Comparison of ENCODE assay signal across 33 cellular contexts in the genomic region with DNA sequence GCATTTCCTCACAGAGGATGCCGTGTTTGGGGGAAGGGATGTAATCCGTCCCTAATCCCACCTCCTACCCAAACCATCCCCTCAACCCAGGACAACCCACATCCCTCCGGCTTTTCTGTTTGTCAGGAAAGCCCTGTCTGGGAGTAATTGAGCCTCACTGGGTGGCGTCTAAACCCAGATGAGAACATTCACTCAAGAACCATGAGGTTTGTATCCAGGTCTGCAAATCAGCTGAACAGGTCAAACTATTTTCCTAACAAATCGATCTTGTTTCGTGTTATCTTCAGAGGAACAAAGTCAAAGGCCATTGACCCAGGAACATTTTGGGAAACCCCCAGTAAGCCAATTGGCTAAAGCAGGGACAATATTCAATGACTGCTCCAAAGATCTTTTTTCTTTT. TPM values are rescaled to one million over a fixed set of nuclear protein-coding genes. Genes with fewer than 3 reads are reported as not detected.
A peak's percentile ranks its signal among the peaks of the same experiment; 100 is the strongest.
DNase-seq lines count a peak whose midpoint lies in the region; TF ChIP-seq lines count a peak whose summit lies in the region.
"Had no signal": no experiment of that assay in that cellular context is flagged by ENCODE, and none has a peak within 500 bp of the region (broad histone marks: within the 10 kb centered on the region; RNA-seq: fewer than 3 reads in every experiment).

No MANE protein-coding gene starts in this region.

- DNase-seq in NCI-H82 treated with DMSO at 0.1 percent for 48 hours (lab: John Stamatoyannopoulos, UW; ENCODE audit: unreplicated experiment): peak; percentile 11
- DNase-seq in hepatocyte (ENCODE audit: low spot score): no peak
- no peak for DNase-seq in vagina (ENCODE audit: extremely low spot score in 2 of 2)
- no peak for DNase-seq in esophagus muscularis mucosa (ENCODE audit: extremely low spot score)
- no peak for DNase-seq in activated CD4-positive, alpha-beta T cell treated with anti-CD3 and anti-CD28 coated beads, Interleukin-2, amount 50 U/mL, for 4 hours
- no peak for DNase-seq in posterior vena cava (ENCODE audit: low spot score)
- DNase-seq: activated CD4-positive, alpha-beta T cell treated with anti-CD3 and anti-CD28 coated beads, Interleukin-2, amount 50 U/mL, for 1 hour; activated CD8-positive, alpha-beta memory T cell treated with anti-CD3 and anti-CD28 coated beads, Interleukin-2, amount 50 U/mL, for 48 hours; activated naive CD4-positive, alpha-beta T cell treated with anti-CD3 and anti-CD28 coated beads, Interleukin-2, amount 50 U/mL, for 16 hours; amygdala; DMS79 treated with DMSO at 0.1 percent for 48 hours; effector memory CD4-positive, alpha-beta T cell; erythroblast; left colon; mesendoderm; naive B cell; NCI-H1092; NCI-H187; NCI-H2171; NCI-H510A treated with DMSO at 0.1 percent for 48 hours; NK-92 treated with Interleukin-12 subunit alpha and Interleukin-12 subunit beta, amount 100 ng/mL, for 24 hours; retina; SHP77; stimulated activated CD4-positive, alpha-beta T cell treated with anti-CD3 and anti-CD28 coated beads, Interleukin-12 subunit alpha, Interleukin-12 subunit beta, amount 100 ng/mL, for 4 hours; stimulated activated CD4-positive, alpha-beta T cell treated with anti-CD3 and anti-CD28 coated beads, Interleukin-4, amount 100 ng/mL, for 1 hour; SW 1271; T1000; upper lobe of right lung had no signal

- intact Hi-C loops in vagina (cut with DNase I): no loop called here
- intact Hi-C loops in esophagus muscularis mucosa (cut with DNase I): no loop called here
- intact Hi-C loops in posterior vena cava (cut with DNase I): no loop called here

- H3K36me3 ChIP-seq in hepatocyte (replicated peaks; ENCODE audit: insufficient read depth, low read depth) (no peaks in the 10 kb centered on the region), vagina (no peaks in the 10 kb centered on the region), esophagus muscularis mucosa (no peaks in the 10 kb centered on the region)
- H3K36me3 ChIP-seq: breast epithelium, upper lobe of right lung had no signal

- no peaks in the 10 kb centered on the region for H3K27me3 Mint-ChIP-seq in nephron (ENCODE audit: low read depth)
- H3K27me3 Mint-ChIP-seq: activated T-helper 17 cell treated with anti-CD3 and anti-CD28 coated beads, Interleukin-2, amount 50 U/mL, for 72 hours had no signal

- no peaks in the 10 kb centered on the region for H3K4me1 ChIP-seq in hepatocyte (ENCODE audit: insufficient read depth)
- H3K4me1 ChIP-seq in vagina: peaks cover 8% of the 10 kb centered on the region
- peaks cover 0 to 15% (median 10%) of the 10 kb centered on the region in 4 donors for H3K4me1 ChIP-seq in esophagus muscularis mucosa
- H3K4me1 ChIP-seq: breast epithelium, upper lobe of right lung had no signal

- H2AFZ ChIP-seq in hepatocyte: no peak overlapping the region

- no peaks in the 10 kb centered on the region for H3K9me2 ChIP-seq in hepatocyte (replicated peaks; ENCODE audit: insufficient read depth)

- peak overlapping the region; percentile 85 to 91 (median 87) for H3K27ac Mint-ChIP-seq in nephron
- H3K27ac Mint-ChIP-seq: activated T-helper 17 cell treated with anti-CD3 and anti-CD28 coated beads, Interleukin-2, amount 50 U/mL, for 72 hours; IgD-negative memory B cell; naive B cell had no signal

- H3K4me3 ChIP-seq in hepatocyte (no peak overlapping the region), vagina (no peak overlapping the region), esophagus muscularis mucosa (no peak overlapping the region)
- H3K4me3 ChIP-seq: upper lobe of right lung had no signal

- H3K27ac ChIP-seq in hepatocyte (peak overlapping the region; percentile 22), vagina (peak overlapping the region; percentile 73), esophagus muscularis mucosa (replicated peaks in 1 of 4) (no peak overlapping the region)
- H3K27ac ChIP-seq: C4-2B, upper lobe of right lung had no signal

- H3K4me2 ChIP-seq in hepatocyte: no peak overlapping the region

- H3K79me2 ChIP-seq in hepatocyte: no peaks in the 10 kb centered on the region

- H3K9me3 Mint-ChIP-seq in nephron: peaks cover 4% of the 10 kb centered on the region
- H3K9me3 Mint-ChIP-seq: activated T-helper 17 cell treated with anti-CD3 and anti-CD28 coated beads, Interleukin-2, amount 50 U/mL, for 72 hours had no signal

- no peak overlapping the region for H3K4me3 Mint-ChIP-seq in nephron
- H3K4me3 Mint-ChIP-seq: activated T-helper 17 cell treated with anti-CD3 and anti-CD28 coated beads, Interleukin-2, amount 50 U/mL, for 72 hours; IgD-negative memory B cell; naive B cell had no signal

- TF ChIP-seq EP300 in esophagus muscularis mucosa (IDR thresholded peaks at IDR 0.05): no peak

- H3K4me1 Mint-ChIP-seq in nephron: peaks cover 11% of the 10 kb centered on the region
- H3K4me1 Mint-ChIP-seq: activated T-helper 17 cell treated with anti-CD3 and anti-CD28 coated beads, Interleukin-2, amount 50 U/mL, for 72 hours had no signal

- WGBS in hepatocyte (ENCODE audit: low lambda C conversion rate, missing lambda C conversion rate): 70% methylated on average over 6 of the region's 6 CpGs
- 80% methylated on average over 6 of the region's 6 CpGs for WGBS in esophagus muscularis mucosa

- no peak for TF ChIP-seq POLR2A in vagina (IDR thresholded peaks at IDR 0.05)
- TF ChIP-seq POLR2A in esophagus muscularis mucosa (IDR thresholded peaks at IDR 0.05; ENCODE audit: low read depth): no peak

- H3K27me3 ChIP-seq in hepatocyte (no peaks in the 10 kb centered on the region), vagina (no peaks in the 10 kb centered on the region), esophagus muscularis mucosa (no peaks in the 10 kb centered on the region)
- H3K27me3 ChIP-seq: breast epithelium, upper lobe of right lung had no signal

- no peaks in the 10 kb centered on the region for H4K20me1 ChIP-seq in hepatocyte (ENCODE audit: insufficient read depth, poor library complexity, severe bottlenecking)

- H3K9me3 ChIP-seq in hepatocyte (ENCODE audit: low read depth) (no peaks in the 10 kb centered on the region), vagina (no peaks in the 10 kb centered on the region), esophagus muscularis mucosa (no peaks in the 10 kb centered on the region)
- H3K9me3 ChIP-seq: breast epithelium, upper lobe of right lung had no signal

- TF ChIP-seq CTCF in hepatocyte (IDR thresholded peaks at IDR 0.05; ENCODE audit: poor library complexity) (no peak), nephron (IDR thresholded peaks at IDR 0.05; ENCODE audit: unreplicated experiment in 3 of 3) (no peak), vagina (IDR thresholded peaks at IDR 0.05) (no peak), esophagus muscularis mucosa (IDR thresholded peaks at IDR 0.05) (no peak)

- H3K36me3 Mint-ChIP-seq in nephron (ENCODE audit: low read depth): peaks cover 80% of the 10 kb centered on the region
- H3K36me3 Mint-ChIP-seq: IgD-negative memory B cell had no signal

RNA-seq across cellular contexts. Expression of a gene that starts 25.7 kb away (rescaled TPM):
- total RNA-seq in hepatocyte: 0.56 and 1.2 TPM in 2 replicates
- polyA plus RNA-seq in hepatocyte: 1.3 and 1.4 TPM in 2 replicates
- 3.2 TPM for total RNA-seq in vagina
- total RNA-seq in esophagus muscularis mucosa: under 1 TPM in 2 of 4 donors, not detected in 2; under 0.01 to 0.26 TPM
- under 1 TPM; 0.29 to 0.88 TPM for total RNA-seq in posterior vena cava
- total RNA-seq: activated T-helper 17 cell treated with anti-CD3 and anti-CD28 coated beads, Interleukin-2, amount 50 U/mL, for 72 hours; upper lobe of right lung had no signal
- polyA plus RNA-seq: IgD-negative memory B cell had no signal

Comparison
In these comparisons a context has a peak if more than half of its experiments do, and no peak if none do; other contexts are left out.
1. H3K27ac ChIP-seq: peak in hepatocyte (single experiment) and vagina (single experiment); none in esophagus muscularis mucosa (0 of 4).